In the genomic region with DNA sequence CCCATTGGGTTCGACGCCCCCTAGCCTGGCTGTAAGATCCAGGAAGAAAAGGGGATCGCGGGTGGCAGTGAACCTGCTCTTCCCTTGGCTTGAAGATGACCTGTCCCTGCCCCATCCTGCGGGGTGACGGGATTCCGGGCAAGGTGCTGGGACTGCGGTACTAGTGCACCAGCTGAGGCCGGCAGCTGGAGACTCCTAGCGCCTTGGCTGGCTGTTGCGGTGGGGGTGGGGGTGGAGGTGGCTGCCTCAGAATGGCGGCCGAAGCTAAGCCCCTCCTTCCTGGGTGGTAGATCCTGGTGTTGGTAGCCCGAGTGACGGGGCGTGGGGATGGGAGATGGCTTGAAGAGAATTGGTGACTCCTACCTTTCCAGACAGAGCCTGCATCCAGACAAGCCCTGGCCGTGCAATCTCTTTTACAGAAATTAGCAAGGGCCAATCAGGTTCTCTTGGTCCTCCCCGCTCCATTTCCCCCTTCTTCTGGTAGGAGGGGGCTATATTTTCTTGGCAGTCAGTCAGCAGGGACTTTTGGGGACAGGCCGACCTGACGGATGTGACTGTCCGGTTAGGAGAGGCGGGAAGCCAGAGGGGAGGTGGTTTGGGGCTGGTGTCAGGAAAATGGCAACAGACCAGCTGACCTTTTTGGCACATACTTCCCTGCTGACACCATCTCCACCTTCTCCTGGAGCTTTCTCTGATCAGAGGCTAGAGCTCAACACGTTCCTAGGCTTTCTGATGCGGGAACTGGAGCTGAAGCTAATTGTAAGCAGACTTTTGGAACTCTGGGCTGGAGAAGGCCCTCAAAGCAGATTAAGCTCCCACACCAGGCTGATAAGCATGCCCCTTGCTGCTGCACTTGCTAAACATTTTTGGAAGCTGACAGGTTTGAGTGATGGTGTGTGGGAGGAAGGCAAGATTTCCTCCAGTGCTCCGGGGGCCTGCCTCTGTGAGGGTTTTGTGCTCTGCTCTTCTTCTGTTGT, we compare ENCODE assay signal across 8 cellular contexts. TPM values are rescaled to one million over a fixed set of nuclear protein-coding genes. Genes with fewer than 3 reads are reported as not detected.
DNase-seq lines count a peak whose midpoint lies in the region; ATAC-seq and TF ChIP-seq lines count a peak whose summit lies in the region.

No MANE protein-coding gene starts in this region.

- TF ChIP-seq CTCF in foreskin keratinocyte (conservative IDR thresholded peaks at IDR 0.05) = no peak

- H3K36me3 Mint-ChIP-seq in activated T-cell treated with anti-CD3 and anti-CD28 coated beads, Interleukin-2, amount 50 U/mL, for 4 hours (ENCODE audit: insufficient read depth) = no peaks in the 10 kb centered on the region

- peaks cover 25% of the 10 kb centered on the region for H3K4me1 Mint-ChIP-seq in activated T-cell treated with anti-CD3 and anti-CD28 coated beads, Interleukin-2, amount 50 U/mL, for 4 hours (ENCODE audit: low read depth)

- H3K27ac ChIP-seq in foreskin keratinocyte = no peak overlapping the region

- no peak for ATAC-seq in activated T-cell treated with anti-CD3 and anti-CD28 coated beads, Interleukin-2, amount 50 U/mL, for 4 hours
- ATAC-seq in Right ventricle myocardium inferior = peak; percentile 9
- ATAC-seq in foreskin keratinocyte = no peak
- ATAC-seq in GM21515 (IDR thresholded peaks at IDR 0.05; ENCODE audit: unreplicated experiment) = no peak

- H3K27me3 ChIP-seq in foreskin keratinocyte = peaks cover 67% of the 10 kb centered on the region

- DNase-seq in DMS53 (lab: John Stamatoyannopoulos, UW) (peak; percentile 32), DMS53 treated with DMSO at 0.1 percent for 48 hours (lab: John Stamatoyannopoulos, UW; ENCODE audit: unreplicated experiment) (no peak), Right ventricle myocardium inferior (ENCODE audit: missing footprints) (no peak), pons (ENCODE audit: low spot score) (peak; percentile 52), foreskin keratinocyte (no peak), AML-193 (lab: John Stamatoyannopoulos, UW) (no peak)
- no peak for DNase-seq in activated T-cell treated with anti-CD3 and anti-CD28 coated beads, Interleukin-2, amount 50 U/mL, for 4 hours

- no peaks in the 10 kb centered on the region for H3K9me3 Mint-ChIP-seq in activated T-cell treated with anti-CD3 and anti-CD28 coated beads, Interleukin-2, amount 50 U/mL, for 4 hours

- peaks cover 33% of the 10 kb centered on the region for H3K27me3 Mint-ChIP-seq in activated T-cell treated with anti-CD3 and anti-CD28 coated beads, Interleukin-2, amount 50 U/mL, for 4 hours (ENCODE audit: low read depth)

- no peaks in the 10 kb centered on the region for H3K4me1 ChIP-seq in foreskin keratinocyte

- intact Hi-C loops in Right ventricle myocardium inferior (cut with DNase I) = loop anchor here (2.0 to 5.0 kb wide), 2 partner anchors 22 to 87 kb away; no protein-coding TSS in a partner anchor

- peak overlapping the region; percentile 76 for H3K4me3 Mint-ChIP-seq in activated T-cell treated with anti-CD3 and anti-CD28 coated beads, Interleukin-2, amount 50 U/mL, for 4 hours

RNA-seq across cellular contexts. Expression of a gene that starts 2.0 kb away (rescaled TPM):
- under 1 TPM; 0.08 to 0.60 (median 0.35) TPM for total RNA-seq in activated T-cell treated with anti-CD3 and anti-CD28 coated beads, Interleukin-2, amount 50 U/mL, for 4 hours
- 14.0 TPM for total RNA-seq in Right ventricle myocardium inferior
- 12.1 and 12.9 TPM in 2 replicates for total RNA-seq in foreskin keratinocyte
- 1.2 and 1.6 TPM in 2 replicates for polyA plus RNA-seq in foreskin keratinocyte

Comparison
In these comparisons a context has a peak if more than half of its experiments do, and no peak if none do; other contexts are left out.
1. DNase-seq: peak in DMS53 (single experiment) and pons (single experiment); none in DMS53 treated with DMSO at 0.1 percent for 48 hours (single experiment), activated T-cell treated with anti-CD3 and anti-CD28 coated beads, Interleukin-2, amount 50 U/mL, for 4 hours (single experiment), Right ventricle myocardium inferior (single experiment), foreskin keratinocyte (0 of 2) and AML-193 (0 of 2).